9 cellular contexts compared by ENCODE assay signal in genomic region chr20:9594284-9594875, GRCh38.
"Had no signal": no experiment of that assay in that cellular context is flagged by ENCODE, and none has a peak within 500 bp of the region (broad histone marks: within the 10 kb centered on the region; RNA-seq: fewer than 3 reads in every experiment).

No MANE protein-coding gene starts in this region.

- H3K4me3 ChIP-seq: adrenal gland, skin epidermis, tibial artery had no signal

- H3K4me1 ChIP-seq: adrenal gland, parathyroid adenoma, tibial artery had no signal

- DNase-seq: activated naive CD4-positive, alpha-beta T cell treated with anti-CD3 and anti-CD28 coated beads, Interleukin-2, amount 50 U/mL, for 16 hours; adrenal gland; effector memory CD8-positive, alpha-beta T cell; mesenchymal stem cell; T-helper 17 cell; tibial artery had no signal

- H3K9ac ChIP-seq: parathyroid adenoma had no signal

- H3K79me2 ChIP-seq: parathyroid adenoma had no signal

- ATAC-seq: effector memory CD8-positive, alpha-beta T cell; left lobe of liver; T-helper 17 cell had no signal

- H2AFZ ChIP-seq: parathyroid adenoma had no signal

- H3K9me3 ChIP-seq: adrenal gland, tibial artery had no signal

- H3K27me3 ChIP-seq: adrenal gland, tibial artery had no signal

- H3K36me3 ChIP-seq: adrenal gland, tibial artery had no signal

- H3K27ac ChIP-seq: adrenal gland, parathyroid adenoma, skin epidermis, tibial artery had no signal
